Comparison of ENCODE assay signal across 12 cellular contexts in genomic region chr12:11863988-11864387, GRCh38.
DNase-seq lines count a peak whose midpoint lies in the region; ATAC-seq and TF ChIP-seq lines count a peak whose summit lies in the region.
"Had no signal": no experiment of that assay in that cellular context is flagged by ENCODE, and none has a peak within 500 bp of the region (broad histone marks: within the 10 kb centered on the region; RNA-seq: fewer than 3 reads in every experiment).

No MANE protein-coding gene starts in this region.

- H3K4me3 Mint-ChIP-seq in activated CD4-positive, alpha-beta T cell treated with anti-CD3 and anti-CD28 coated beads for 36 hours: no peak overlapping the region
- no peak overlapping the region for H3K4me3 Mint-ChIP-seq in T-cell
- H3K4me3 Mint-ChIP-seq in glutamatergic neuron (ENCODE audit: unreplicated experiment): no peak overlapping the region
- H3K4me3 Mint-ChIP-seq: naive B cell had no signal

- DNase-seq in activated CD4-positive, alpha-beta T cell treated with anti-CD3 and anti-CD28 coated beads for 36 hours: no peak
- DNase-seq in activated CD4-positive, alpha-beta T cell treated with anti-CD3 and anti-CD28 coated beads for 1 hour: no peak
- no peak for DNase-seq in epithelial cell of prostate (ENCODE audit: low read depth, low spot score)
- no peak for DNase-seq in thyroid gland
- DNase-seq in cerebellar nuclear complex (lab: John Stamatoyannopoulos, UW): no peak
- DNase-seq in T-cell: no peak
- DNase-seq in glutamatergic neuron: no peak
- DNase-seq: GF-D8, naive B cell, NCI-H510A treated with DMSO at 0.1 percent for 48 hours had no signal

- H3K27me3 Mint-ChIP-seq in activated CD4-positive, alpha-beta T cell treated with anti-CD3 and anti-CD28 coated beads for 36 hours: no peaks in the 10 kb centered on the region
- H3K27me3 Mint-ChIP-seq in T-cell (no peaks in the 10 kb centered on the region), glutamatergic neuron (ENCODE audit: unreplicated experiment) (peaks cover 3% of the 10 kb centered on the region)
- H3K27me3 Mint-ChIP-seq: naive B cell had no signal

- CTCF ChIA-PET in activated CD4-positive, alpha-beta T cell treated with anti-CD3 and anti-CD28 coated beads for 36 hours (lab: Charles Lee): interaction anchor here (1.3 kb wide), 1 partner anchor 11 kb away, joined by 3 read pairs; no protein-coding TSS in a partner anchor
- CTCF ChIA-PET in T-cell (lab: Charles Lee): no interaction called here

- 72 to 78% methylated on average over 3 of the region's 3 CpGs for WGBS in thyroid gland, 2 donors

- peaks cover 4% of the 10 kb centered on the region in 2 donors for H3K9me3 ChIP-seq in muscle layer of duodenum (ENCODE audit: control insufficient read depth in 1 of 2, low read length in 2 of 2)
- H3K9me3 ChIP-seq in thyroid gland: no peaks in the 10 kb centered on the region

- peaks cover 81% of the 10 kb centered on the region for H3K36me3 Mint-ChIP-seq in activated CD4-positive, alpha-beta T cell treated with anti-CD3 and anti-CD28 coated beads for 36 hours (ENCODE audit: low read depth)
- H3K36me3 Mint-ChIP-seq in T-cell (peaks cover 79% of the 10 kb centered on the region), glutamatergic neuron (ENCODE audit: unreplicated experiment) (peaks cover 14% of the 10 kb centered on the region)

- peaks cover 0 to 11% of the 10 kb centered on the region in 2 donors for H3K36me3 ChIP-seq in muscle layer of duodenum (ENCODE audit: control insufficient read depth in 1 of 2, insufficient read depth in 2 of 2, low read length in 2 of 2)
- H3K36me3 ChIP-seq in thyroid gland: no peaks in the 10 kb centered on the region

- H3K27ac Mint-ChIP-seq in activated CD4-positive, alpha-beta T cell treated with anti-CD3 and anti-CD28 coated beads for 36 hours: peak overlapping the region; percentile 34
- H3K27ac Mint-ChIP-seq in T-cell (peak overlapping the region in 1 of 2 donors; percentile 36), glutamatergic neuron (ENCODE audit: unreplicated experiment) (no peak overlapping the region)

- ATAC-seq in activated CD4-positive, alpha-beta T cell treated with anti-CD3 and anti-CD28 coated beads for 36 hours: no peak
- no peak for ATAC-seq in T-cell (replicated peaks in 1 of 4)
- ATAC-seq: K562 had no signal

- no peak for TF ChIP-seq CTCF in thyroid gland (IDR thresholded peaks at IDR 0.05)
- TF ChIP-seq CTCF in glutamatergic neuron (IDR thresholded peaks at IDR 0.05; ENCODE audit: partially characterized antibody, unreplicated experiment): no peak

- H3K27me3 ChIP-seq in muscle layer of duodenum (ENCODE audit: low read depth, low read length) (no peaks in the 10 kb centered on the region), thyroid gland (no peaks in the 10 kb centered on the region)

- H3K4me3 ChIP-seq in muscle layer of duodenum (ENCODE audit: low read depth in 1 of 2, low read length in 2 of 2) (peak overlapping the region in 1 of 2 donors; percentile 3), thyroid gland (replicated peaks in 1 of 3) (no peak overlapping the region)
- H3K4me3 ChIP-seq: K562 had no signal

- POLR2A ChIA-PET in activated CD4-positive, alpha-beta T cell treated with anti-CD3 and anti-CD28 coated beads for 36 hours (lab: Charles Lee): no interaction called here
- POLR2A ChIA-PET in T-cell (lab: Charles Lee): interaction anchor here in 1 of 2 donors (0.7 kb wide), 1 partner anchor 91 kb away, joined by 3 read pairs; no protein-coding TSS in a partner anchor

- intact Hi-C loops in activated CD4-positive, alpha-beta T cell treated with anti-CD3 and anti-CD28 coated beads for 36 hours (cut with DNase I, micrococcal nuclease): no loop called here
- intact Hi-C loops in thyroid gland (cut with DNase I): no loop called here

- H3K4me1 Mint-ChIP-seq in activated CD4-positive, alpha-beta T cell treated with anti-CD3 and anti-CD28 coated beads for 36 hours: peaks cover 58% of the 10 kb centered on the region
- H3K4me1 Mint-ChIP-seq in T-cell (peaks cover 7 to 21% (median 15%) of the 10 kb centered on the region in 3 donors), glutamatergic neuron (ENCODE audit: low read depth, unreplicated experiment) (peaks cover 6% of the 10 kb centered on the region)

- no peak for TF ChIP-seq POLR2A in thyroid gland (IDR thresholded peaks at IDR 0.05)

- H3K4me1 ChIP-seq in muscle layer of duodenum (ENCODE audit: control insufficient read depth in 1 of 2, insufficient read depth in 2 of 2, low read length in 2 of 2) (peaks cover 27 to 32% of the 10 kb centered on the region in 2 donors), thyroid gland (peaks cover 13 to 31% of the 10 kb centered on the region in 2 donors)

- peaks cover 22% of the 10 kb centered on the region for H3K9me3 Mint-ChIP-seq in activated CD4-positive, alpha-beta T cell treated with anti-CD3 and anti-CD28 coated beads for 36 hours (ENCODE audit: low read depth)
- H3K9me3 Mint-ChIP-seq in T-cell (peaks cover 0 to 17% (median 9%) of the 10 kb centered on the region in 3 donors), glutamatergic neuron (ENCODE audit: unreplicated experiment) (no peaks in the 10 kb centered on the region)

- H3K27ac ChIP-seq in epithelial cell of prostate (peak overlapping the region; percentile 27), muscle layer of duodenum (ENCODE audit: low read length) (peak overlapping the region; percentile 92), thyroid gland (peak overlapping the region; percentile 73 to 89 (median 83))

Comparison
In these comparisons a context has a peak if more than half of its experiments do, and no peak if none do; other contexts are left out.
1. H3K27ac ChIP-seq: peak in every context shown above with its lines; median percentile 92 in muscle layer of duodenum; 83 in thyroid gland; 27 in epithelial cell of prostate.